In genomic region chr1:64526312-64526711, GRCh38 we compare ENCODE assay signal across 1 cellular context.
TF ChIP-seq lines count a peak whose summit lies in the region.

No MANE protein-coding gene starts in this region.

TF ChIP-seq in HEK293, 187 proteins besides CTCF, POLR2A, EP300 and RAD21:
- TF ChIP-seq, protein P1, sequence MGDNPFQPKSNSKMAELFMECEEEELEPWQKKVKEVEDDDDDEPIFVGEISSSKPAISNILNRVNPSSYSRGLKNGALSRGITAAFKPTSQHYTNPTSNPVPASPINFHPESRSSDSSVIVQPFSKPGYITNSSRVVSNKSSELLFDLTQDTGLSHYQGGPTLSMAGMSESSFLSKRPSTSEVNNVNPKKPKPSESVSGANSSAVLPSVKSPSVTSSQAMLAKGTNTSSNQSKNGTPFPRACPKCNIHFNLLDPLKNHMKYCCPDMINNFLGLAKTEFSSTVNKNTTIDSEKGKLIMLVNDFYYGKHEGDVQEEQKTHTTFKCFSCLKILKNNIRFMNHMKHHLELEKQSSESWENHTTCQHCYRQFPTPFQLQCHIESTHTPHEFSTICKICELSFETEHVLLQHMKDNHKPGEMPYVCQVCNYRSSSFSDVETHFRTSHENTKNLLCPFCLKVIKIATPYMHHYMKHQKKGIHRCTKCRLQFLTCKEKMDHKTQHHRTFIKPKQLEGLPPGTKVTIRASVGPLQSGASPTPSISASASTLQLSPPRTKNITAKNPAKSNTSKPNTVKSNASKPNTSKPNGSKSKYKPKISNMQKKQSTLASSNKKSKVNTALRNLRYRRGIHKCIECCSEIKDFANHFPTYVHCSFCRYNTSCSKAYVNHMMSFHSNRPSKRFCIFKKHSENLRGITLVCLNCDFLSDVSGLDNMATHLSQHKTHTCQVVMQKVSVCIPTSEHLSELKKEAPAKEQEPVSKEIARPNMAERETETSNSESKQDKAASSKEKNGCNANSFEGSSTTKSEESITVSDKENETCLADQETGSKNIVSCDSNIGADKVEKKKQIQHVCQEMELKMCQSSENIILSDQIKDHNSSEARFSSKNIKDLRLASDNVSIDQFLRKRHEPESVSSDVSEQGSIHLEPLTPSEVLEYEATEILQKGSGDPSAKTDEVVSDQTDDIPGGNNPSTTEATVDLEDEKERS (tag by site-specific recombination; IDR thresholded peaks at IDR 0.05) = no peak
- peak; percentile 95 for TF ChIP-seq ZNF600 (tag by site-specific recombination; IDR thresholded peaks at IDR 0.05)
- no peak for TF ChIP-seq ZNF26 (tag by site-specific recombination; IDR thresholded peaks at IDR 0.05)
- no peak for TF ChIP-seq KLF10 (tag by site-specific recombination; IDR thresholded peaks at IDR 0.05)
